In the genomic region with DNA sequence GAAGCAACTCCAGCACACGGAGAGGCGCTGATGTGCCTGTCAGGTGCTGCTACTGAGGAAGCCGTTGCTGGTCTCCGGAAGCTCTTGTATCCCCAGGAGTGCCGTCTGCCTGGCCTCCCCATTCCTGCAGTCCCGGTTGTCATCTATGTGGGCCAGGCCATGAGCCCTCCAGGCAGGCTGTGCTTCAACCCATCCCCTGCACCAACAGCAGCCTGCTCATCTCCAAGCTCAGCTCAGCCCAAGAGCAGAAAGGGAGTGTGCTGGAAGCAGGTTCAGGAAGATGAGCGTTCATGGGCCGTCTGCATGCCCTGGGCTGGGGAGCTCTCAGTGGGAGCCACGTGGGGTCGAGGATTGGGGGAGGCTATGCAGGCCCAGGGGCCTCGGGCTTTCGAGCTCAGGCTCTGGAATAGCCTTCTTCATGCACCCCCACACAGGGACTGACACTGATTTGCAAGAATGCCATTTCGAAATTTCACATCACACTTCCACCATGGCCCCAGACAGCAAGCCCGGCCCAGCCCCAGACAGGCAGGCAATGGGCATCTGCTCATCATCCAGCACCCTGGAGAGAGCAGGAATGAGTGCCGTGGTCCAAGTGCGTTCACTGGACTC, we compare ENCODE assay signal across 20 cellular contexts.
DNase-seq lines count a peak whose midpoint lies in the region; ATAC-seq and TF ChIP-seq lines count a peak whose summit lies in the region.
"Had no signal": no experiment of that assay in that cellular context is flagged by ENCODE, and none has a peak within 500 bp of the region (broad histone marks: within the 10 kb centered on the region; RNA-seq: fewer than 3 reads in every experiment).

No MANE protein-coding gene starts in this region.

- H3K27ac ChIP-seq in right atrium auricular region (no peak overlapping the region), RWPE2 (ENCODE audit: poor library complexity, severe bottlenecking) (no peak overlapping the region), mesendoderm (ENCODE audit: low read depth, low read length) (no peak overlapping the region), aorta (ENCODE audit: low read depth in 1 of 2, low read length in 2 of 2) (no peak overlapping the region), gastroesophageal sphincter (no peak overlapping the region)
- H3K27ac ChIP-seq: PC-9, SK-N-MC had no signal

- ATAC-seq in left ventricle myocardium superior, result no peak
- ATAC-seq in RWPE2 (ENCODE audit: low read depth), result no peak
- no peak for ATAC-seq in aorta (ENCODE audit: low FRiP score)
- ATAC-seq in gastroesophageal sphincter, result no peak
- ATAC-seq in GM19351 (IDR thresholded peaks at IDR 0.05; ENCODE audit: unreplicated experiment), result no peak
- ATAC-seq: CD8-positive, alpha-beta T cell; HCT116; K562 had no signal

- no peaks in the 10 kb centered on the region for H3K79me1 ChIP-seq in mesendoderm (ENCODE audit: low read length)

- TF ChIP-seq POLR2A in gastroesophageal sphincter (IDR thresholded peaks at IDR 0.05), result no peak

- no peak overlapping the region for H2AK5ac ChIP-seq in mesendoderm (ENCODE audit: low read length)

- H3K27me3 ChIP-seq in right atrium auricular region (no peaks in the 10 kb centered on the region), RWPE2 (ENCODE audit: insufficient read depth, poor library complexity, severe bottlenecking) (peaks cover 21% of the 10 kb centered on the region), mesendoderm (ENCODE audit: insufficient read depth, low read length, poor library complexity) (no peaks in the 10 kb centered on the region), aorta (ENCODE audit: control insufficient read depth in 1 of 2, insufficient read depth in 2 of 2, low read length in 1 of 2) (no peaks in the 10 kb centered on the region), gastroesophageal sphincter (peaks cover 30% of the 10 kb centered on the region)

- H3K4me1 ChIP-seq in right atrium auricular region (peaks cover 0 to 6% of the 10 kb centered on the region in 2 donors), RWPE2 (ENCODE audit: insufficient read depth, poor library complexity, severe bottlenecking) (no peaks in the 10 kb centered on the region), mesendoderm (ENCODE audit: control insufficient read depth, low read depth, low read length) (no peaks in the 10 kb centered on the region), aorta (ENCODE audit: control insufficient read depth in 1 of 2, insufficient read depth in 2 of 2, low read length in 2 of 2) (no peaks in the 10 kb centered on the region), gastroesophageal sphincter (no peaks in the 10 kb centered on the region)
- H3K4me1 ChIP-seq: Caco-2 had no signal

- no peak overlapping the region for H3K18ac ChIP-seq in mesendoderm (ENCODE audit: low read length)

- DNase-seq in left ventricle myocardium superior (peak; percentile 11), right atrium auricular region (ENCODE audit: low spot score) (no peak), RWPE2 (ENCODE audit: low spot score) (peak; percentile 52), mesendoderm (peak; percentile 15), aorta (peak; percentile 11 to 67), SW480 (ENCODE audit: low spot score) (no peak)
- DNase-seq: Caco-2; CD8-positive, alpha-beta T cell; Kasumi-1; NCI-H2029; NCI-H446 treated with DMSO at 0.1 percent for 48 hours; NCI-H526 treated with DMSO at 0.1 percent for 48 hours; PC-9; RPMI8226; SIG-M5 had no signal

- no peak overlapping the region for H3K23ac ChIP-seq in mesendoderm (ENCODE audit: low read length)

- H3K9me3 ChIP-seq in right atrium auricular region, result no peaks in the 10 kb centered on the region
- peaks cover 1% of the 10 kb centered on the region for H3K9me3 ChIP-seq in RWPE2 (ENCODE audit: severe bottlenecking)
- H3K9me3 ChIP-seq in aorta (ENCODE audit: control insufficient read depth, low read length), result no peaks in the 10 kb centered on the region
- H3K9me3 ChIP-seq in gastroesophageal sphincter, result no peaks in the 10 kb centered on the region
- H3K9me3 ChIP-seq: Caco-2 had no signal

- H4K8ac ChIP-seq in mesendoderm (ENCODE audit: low read depth, low read length), result no peak overlapping the region

- no peak overlapping the region for H3K56ac ChIP-seq in mesendoderm (ENCODE audit: low read length)

- no peak overlapping the region for H2BK120ac ChIP-seq in mesendoderm (ENCODE audit: low read depth, low read length)

- intact Hi-C loops in left ventricle myocardium superior (cut with micrococcal nuclease), result no loop called here
- intact Hi-C loops in aorta (cut with DNase I), result no loop called here

- no peak overlapping the region for H2BK15ac ChIP-seq in mesendoderm (replicated peaks; ENCODE audit: low read depth)

- no peak for TF ChIP-seq EP300 in gastroesophageal sphincter (IDR thresholded peaks at IDR 0.05)

- H3K36me3 ChIP-seq in right atrium auricular region, result no peaks in the 10 kb centered on the region
- no peaks in the 10 kb centered on the region for H3K36me3 ChIP-seq in RWPE2 (ENCODE audit: low read depth)
- no peaks in the 10 kb centered on the region for H3K36me3 ChIP-seq in mesendoderm (ENCODE audit: control insufficient read depth, insufficient read depth, low read length)
- H3K36me3 ChIP-seq in aorta (ENCODE audit: control insufficient read depth in 1 of 2, insufficient read depth in 2 of 2, low read length in 1 of 2), result no peaks in the 10 kb centered on the region
- H3K36me3 ChIP-seq in gastroesophageal sphincter, result no peaks in the 10 kb centered on the region

- no peak overlapping the region for H3K9ac ChIP-seq in mesendoderm (ENCODE audit: low read length)

- no peak overlapping the region for H3K4me3 ChIP-seq in right atrium auricular region
- H3K4me3 ChIP-seq in RWPE2 (ENCODE audit: severe bottlenecking), result no peak overlapping the region
- H3K4me3 ChIP-seq in mesendoderm (ENCODE audit: low read length), result no peak overlapping the region
- H3K4me3 ChIP-seq in aorta (ENCODE audit: low read length in 2 of 2), result no peak overlapping the region
- no peak overlapping the region for H3K4me3 ChIP-seq in gastroesophageal sphincter
- H3K4me3 ChIP-seq: K562, PC-9, SK-N-MC had no signal

- H3K4me2 ChIP-seq in mesendoderm (ENCODE audit: low read length), result no peak overlapping the region
- H3K4me2 ChIP-seq: PC-9 had no signal

- H3K79me2 ChIP-seq in mesendoderm (ENCODE audit: control insufficient read depth, insufficient read depth, low read length), result no peaks in the 10 kb centered on the region

- H3K4ac ChIP-seq in mesendoderm (ENCODE audit: low read depth, low read length), result no peak overlapping the region

- no peak overlapping the region for H4K5ac ChIP-seq in mesendoderm (ENCODE audit: low read length)

- WGBS in mesendoderm (ENCODE audit: extremely low coverage, insufficient coverage, low lambda C conversion rate), result no CpG with 5 or more reads among the region's 16 CpGs
- 70 to 72% methylated on average over 16 of the region's 16 CpGs for WGBS in aorta, 2 donors
- 20 to 83% methylated on average over 1 of the region's 16 CpGs for WGBS in gastroesophageal sphincter (ENCODE audit: low coverage in 1 of 2), 2 donors

- no peak overlapping the region for H2BK5ac ChIP-seq in mesendoderm (ENCODE audit: low read length)

- TF ChIP-seq CTCF in right atrium auricular region (IDR thresholded peaks at IDR 0.05) (no peak), RWPE2 (IDR thresholded peaks at IDR 0.05; ENCODE audit: poor library complexity, severe bottlenecking) (no peak), gastroesophageal sphincter (IDR thresholded peaks at IDR 0.05) (no peak)

Comparison
In these comparisons a context has a peak if more than half of its experiments do, and no peak if none do; other contexts are left out.
1. DNase-seq: peak in left ventricle myocardium superior (single experiment), RWPE2 (single experiment), mesendoderm (single experiment) and aorta (2 of 2); none in right atrium auricular region (single experiment) and SW480 (single experiment).